ENCODE assay signal across 22 cellular contexts in the genomic region with DNA sequence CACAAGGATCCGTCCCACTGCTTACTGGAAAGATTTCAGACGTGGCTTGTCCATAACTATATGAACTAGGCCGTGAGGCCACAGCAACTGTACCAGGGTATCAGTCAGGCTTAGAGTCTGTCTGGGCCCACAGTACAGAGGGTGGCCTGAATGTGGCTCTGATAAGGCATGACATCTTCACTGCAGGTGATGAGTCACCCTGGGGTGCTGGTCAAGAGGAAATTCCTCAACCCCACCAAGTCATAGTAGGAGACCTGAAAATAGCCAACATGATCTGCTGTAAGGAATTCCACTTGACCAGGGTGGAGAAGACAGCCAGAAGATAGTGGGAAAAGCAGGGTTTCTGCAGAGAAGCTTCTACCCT.
DNase-seq lines count a peak whose midpoint lies in the region; ATAC-seq, FAIRE-seq and TF ChIP-seq lines count a peak whose summit lies in the region.
"Had no signal": no experiment of that assay in that cellular context is flagged by ENCODE, and none has a peak within 500 bp of the region (broad histone marks: within the 10 kb centered on the region; RNA-seq: fewer than 3 reads in every experiment).

No MANE protein-coding gene starts in this region.

- no TSS peak for BruUV-seq in HCT116 (replicated peaks; lab: Mats Ljungman, UMichigan)

- no peak for TF ChIP-seq POLR2A in A549 (IDR thresholded peaks at IDR 0.05; ENCODE audit: low read length)
- TF ChIP-seq POLR2A in HCT116 (IDR thresholded peaks at IDR 0.05; ENCODE audit: borderline replicate concordance, extremely low read depth, insufficient read depth, insufficient read length) = no peak

- no peak for FAIRE-seq in A549 (lab: Jason Lieb, UNC)
- FAIRE-seq: GM12891, TTC549 had no signal

- peaks cover 14% of the 10 kb centered on the region for H3K9me3 Mint-ChIP-seq in activated T-cell treated with anti-CD3 and anti-CD28 coated beads, Interleukin-2, amount 50 U/mL, for 4 hours
- peaks cover 17% of the 10 kb centered on the region for H3K9me3 Mint-ChIP-seq in endodermal cell

- peak in 1 of 2 experiments; percentile 44; a peak in 2 of 6 replicates for ATAC-seq in A549
- peak; percentile 72 for ATAC-seq in HCT116
- ATAC-seq in lower lobe of right lung = no peak
- ATAC-seq in HG03095 (IDR thresholded peaks at IDR 0.05; ENCODE audit: unreplicated experiment) = no peak
- ATAC-seq in activated T-cell treated with anti-CD3 and anti-CD28 coated beads, Interleukin-2, amount 50 U/mL, for 4 hours = no peak
- no peak for ATAC-seq in HG02840 (IDR thresholded peaks at IDR 0.05; ENCODE audit: low FRiP score, unreplicated experiment)
- ATAC-seq: activated naive CD4-positive, alpha-beta T cell treated with anti-CD3 and anti-CD28 coated beads, Interleukin-2, amount 50 U/mL, for 72 hours; natural killer cell; stimulated activated effector memory CD8-positive, alpha-beta T cell treated with anti-CD3 and anti-CD28 coated beads, Interleukin-12 subunit alpha, Interleukin-12 subunit beta, amount 100 ng/mL, for 72 hours had no signal

- CTCF ChIA-PET in A549 (lab: Yijun Ruan, JAX) (no interaction called here), HCT116 (lab: Charles Lee) (no interaction called here)

- WGBS in A549 (ENCODE audit: missing lambda C conversion rate) = 81% methylated on average over 3 of the region's 3 CpGs
- 93% methylated on average over 3 of the region's 3 CpGs for WGBS in endodermal cell (ENCODE audit: insufficient coverage in 1 of 2, insufficient read length in 1 of 2), 2 experiments

- no peak overlapping the region for H3K4me3 ChIP-seq in A549
- no peak overlapping the region for H3K4me3 ChIP-seq in HCT116 (replicated peaks in 1 of 2; ENCODE audit: low read depth in 1 of 2, low read length in 2 of 2)
- no peak overlapping the region for H3K4me3 ChIP-seq in lower lobe of right lung
- H3K4me3 ChIP-seq in endodermal cell (ENCODE audit: low read length) = no peak overlapping the region
- H3K4me3 ChIP-seq: thyroid gland had no signal

- H3K36me3 ChIP-seq in HCT116 (ENCODE audit: control insufficient read depth in 1 of 2, insufficient read depth in 2 of 2, low read length in 2 of 2) = no peaks in the 10 kb centered on the region
- H3K36me3 ChIP-seq in lower lobe of right lung = no peaks in the 10 kb centered on the region
- no peaks in the 10 kb centered on the region for H3K36me3 ChIP-seq in endodermal cell (ENCODE audit: control insufficient read depth, insufficient read depth, low read length)
- H3K36me3 ChIP-seq: thyroid gland had no signal

- H4K20me1 ChIP-seq in HCT116 (ENCODE audit: insufficient read depth) = no peaks in the 10 kb centered on the region

- POLR2A ChIA-PET in A549 (lab: Yijun Ruan, JAX) (no interaction called here), HCT116 (lab: Charles Lee) (no interaction called here)

- no peak for TF ChIP-seq EP300 in A549 (IDR thresholded peaks at IDR 0.05)

- H3K4me1 ChIP-seq in A549 = peaks cover 14% of the 10 kb centered on the region; the same call in 2 of the 3 replicates
- H3K4me1 ChIP-seq in HCT116 (ENCODE audit: control insufficient read depth in 1 of 2, insufficient read depth in 2 of 2, low read length in 2 of 2) = peaks cover 0 to 11% of the 10 kb centered on the region in 2 experiments; a peak in 2 of 4 replicates
- no peaks in the 10 kb centered on the region for H3K4me1 ChIP-seq in lower lobe of right lung
- H3K4me1 ChIP-seq in endodermal cell (ENCODE audit: control insufficient read depth, insufficient read depth, low read length) = no peaks in the 10 kb centered on the region

- H3K9me2 ChIP-seq in HCT116 (ENCODE audit: insufficient read depth) = no peaks in the 10 kb centered on the region

- H3K27me3 ChIP-seq in HCT116 (ENCODE audit: insufficient read depth, low read length) (no peaks in the 10 kb centered on the region), lower lobe of right lung (ENCODE audit: low read depth) (no peaks in the 10 kb centered on the region), endodermal cell (ENCODE audit: control insufficient read depth, insufficient read depth, low read length, poor library complexity, severe bottlenecking) (peaks cover 16% of the 10 kb centered on the region)
- H3K27me3 ChIP-seq: thyroid gland had no signal

- RAD21 ChIA-PET in HCT116 (lab: Charles Lee; ENCODE audit: low non-redundant PET in 1 of 2, low total read pairs in 2 of 2, uncharacterized antibody in 2 of 2, unreplicated experiment in 2 of 2) = no interaction called here

- DNase-seq in A549 (ENCODE audit: low read depth in 1 of 2, low spot score in 1 of 2) (no peak), HCT116 (ENCODE audit: low read depth, low spot score) (no peak), amniotic epithelial cell (ENCODE audit: low read depth) (peak; percentile 66), lower lobe of right lung (peak; percentile 20), endodermal cell (no peak)
- DNase-seq in activated T-cell treated with anti-CD3 and anti-CD28 coated beads, Interleukin-2, amount 50 U/mL, for 4 hours = no peak
- DNase-seq: activated CD4-positive, alpha-beta T cell treated with anti-CD3 and anti-CD28 coated beads, Interleukin-2, amount 50 U/mL, for 1 hour; GDM1; immature natural killer cell; natural killer cell; NCI-H1930; NCI-H526 treated with DMSO at 0.1 percent for 48 hours; thyroid gland had no signal

- H3K4me2 ChIP-seq in A549 (peak overlapping the region; percentile 20; the same call in 1 of the 3 replicates), HCT116 (ENCODE audit: low read length) (peak overlapping the region; percentile 42)

- TF ChIP-seq RAD21 in A549 (conservative IDR thresholded peaks at IDR 0.05 in 1 of 2, IDR thresholded peaks at IDR 0.05 in 1 of 2) (no peak), HCT116 (IDR thresholded peaks at IDR 0.05; ENCODE audit: low read depth) (no peak)

- TF ChIP-seq CTCF in A549 (IDR thresholded peaks at IDR 0.05) (no peak), HCT116 (IDR thresholded peaks at IDR 0.05 in 2 of 3, conservative IDR thresholded peaks at IDR 0.05 in 1 of 3; ENCODE audit: borderline replicate concordance in 1 of 3, insufficient read depth in 1 of 3, low read depth in 2 of 3, low read length in 2 of 3) (no peak), lower lobe of right lung (IDR thresholded peaks at IDR 0.05) (no peak), endodermal cell (conservative IDR thresholded peaks at IDR 0.05) (no peak)

- peaks cover 16% of the 10 kb centered on the region for H3K27me3 Mint-ChIP-seq in activated T-cell treated with anti-CD3 and anti-CD28 coated beads, Interleukin-2, amount 50 U/mL, for 4 hours (ENCODE audit: low read depth)
- peaks cover 35% of the 10 kb centered on the region for H3K27me3 Mint-ChIP-seq in endodermal cell (ENCODE audit: insufficient read depth)

- H3K4me1 Mint-ChIP-seq in activated T-cell treated with anti-CD3 and anti-CD28 coated beads, Interleukin-2, amount 50 U/mL, for 4 hours (ENCODE audit: low read depth) = no peaks in the 10 kb centered on the region
- H3K4me1 Mint-ChIP-seq in endodermal cell = peaks cover 2% of the 10 kb centered on the region
- H3K4me1 Mint-ChIP-seq: CD8-positive, alpha-beta memory T cell; immature natural killer cell; natural killer cell; stimulated activated effector memory CD8-positive, alpha-beta T cell treated with anti-CD3 and anti-CD28 coated beads, Interleukin-12 subunit alpha, Interleukin-12 subunit beta, amount 100 ng/mL, for 72 hours had no signal

- H3K36me3 Mint-ChIP-seq in activated T-cell treated with anti-CD3 and anti-CD28 coated beads, Interleukin-2, amount 50 U/mL, for 4 hours (ENCODE audit: insufficient read depth) = no peaks in the 10 kb centered on the region
- peaks cover 2% of the 10 kb centered on the region for H3K36me3 Mint-ChIP-seq in endodermal cell (ENCODE audit: low read depth)
- H3K36me3 Mint-ChIP-seq: CD8-positive, alpha-beta memory T cell; stimulated activated effector memory CD8-positive, alpha-beta T cell treated with anti-CD3 and anti-CD28 coated beads, Interleukin-12 subunit alpha, Interleukin-12 subunit beta, amount 100 ng/mL, for 72 hours had no signal

- H2AFZ ChIP-seq in HCT116 (ENCODE audit: low read depth, low read length, poor library complexity, severe bottlenecking) = no peak overlapping the region

- intact Hi-C loops in HCT116 (cut with micrococcal nuclease) = no loop called here
- intact Hi-C loops in lower lobe of right lung (cut with DNase I) = no loop called here

- no peaks in the 10 kb centered on the region for H3K79me2 ChIP-seq in HCT116 (ENCODE audit: insufficient read depth, low read length)

- H3K4me3 Mint-ChIP-seq in activated T-cell treated with anti-CD3 and anti-CD28 coated beads, Interleukin-2, amount 50 U/mL, for 4 hours = no peak overlapping the region
- no peak overlapping the region for H3K4me3 Mint-ChIP-seq in endodermal cell
- H3K4me3 Mint-ChIP-seq: CD8-positive, alpha-beta memory T cell; dendritic cell treated with granulocyte-macrophage colony-stimulating factor and Interleukin-4, amounts not matched to agents 40 ng/mL and 50 ng/mL, for 4 days; immature natural killer cell; natural killer cell; stimulated activated effector memory CD8-positive, alpha-beta T cell treated with anti-CD3 and anti-CD28 coated beads, Interleukin-12 subunit alpha, Interleukin-12 subunit beta, amount 100 ng/mL, for 72 hours had no signal

- peaks cover 5% of the 10 kb centered on the region; the same call in 2 of the 3 replicates for H3K9me3 ChIP-seq in A549
- no peaks in the 10 kb centered on the region for H3K9me3 ChIP-seq in HCT116 (ENCODE audit: control insufficient read depth in 1 of 2, insufficient read depth in 1 of 2, low read depth in 1 of 2, low read length in 2 of 2)
- H3K9me3 ChIP-seq in lower lobe of right lung = peaks cover 13% of the 10 kb centered on the region
- H3K9me3 ChIP-seq in endodermal cell (ENCODE audit: control insufficient read depth, low read length) = peaks cover 13% of the 10 kb centered on the region
- H3K9me3 ChIP-seq: thyroid gland had no signal

- H3K9ac ChIP-seq in HCT116 (ENCODE audit: low read length) = no peak overlapping the region
- no peak overlapping the region for H3K9ac ChIP-seq in endodermal cell (ENCODE audit: extremely low read depth, low read length, poor library complexity, severe bottlenecking)

- no peak overlapping the region for H3K27ac Mint-ChIP-seq in endodermal cell
- H3K27ac Mint-ChIP-seq: activated naive CD4-positive, alpha-beta T cell treated with anti-CD3 and anti-CD28 coated beads, Interleukin-2, amount 50 U/mL, for 72 hours; CD8-positive, alpha-beta memory T cell; dendritic cell treated with granulocyte-macrophage colony-stimulating factor and Interleukin-4, amounts not matched to agents 40 ng/mL and 50 ng/mL, for 4 days; immature natural killer cell; natural killer cell; progenitor cell of endocrine pancreas; stimulated activated effector memory CD8-positive, alpha-beta T cell treated with anti-CD3 and anti-CD28 coated beads, Interleukin-12 subunit alpha, Interleukin-12 subunit beta, amount 100 ng/mL, for 72 hours had no signal

- H3K27ac ChIP-seq in A549 (no peak overlapping the region), HCT116 (ENCODE audit: low read depth, low read length) (no peak overlapping the region), lower lobe of right lung (no peak overlapping the region), endodermal cell (ENCODE audit: low read depth, low read length) (no peak overlapping the region)
- H3K27ac ChIP-seq: thyroid gland had no signal

TF ChIP-seq in A549, 52 proteins besides CTCF, POLR2A, EP300 and RAD21 (continues in another document):
- TF ChIP-seq KDM5A (IDR thresholded peaks at IDR 0.05) = no peak

TF ChIP-seq in HCT116, 20 proteins besides CTCF, POLR2A, EP300 and RAD21 (continues in another document):
- TF ChIP-seq JUND (IDR thresholded peaks at IDR 0.05) = no peak; the same call in 1 of the 2 replicates

Comparison
In these comparisons a context has a peak if more than half of its experiments do, and no peak if none do; other contexts are left out.
1. DNase-seq: peak in amniotic epithelial cell (single experiment) and lower lobe of right lung (single experiment); none in A549 (0 of 2), HCT116 (single experiment), activated T-cell treated with anti-CD3 and anti-CD28 coated beads, Interleukin-2, amount 50 U/mL, for 4 hours (single experiment) and endodermal cell (single experiment).